In genomic region chr15:40694706-40695468, GRCh38 we compare ENCODE assay signal across 8 cellular contexts. TPM values are rescaled to one million over a fixed set of nuclear protein-coding genes. Genes with fewer than 3 reads are reported as not detected.
DNase-seq lines count a peak whose midpoint lies in the region; ATAC-seq, FAIRE-seq and TF ChIP-seq lines count a peak whose summit lies in the region.

TSS of gene RAD51 (plus strand) at chr15:40695174. CDS start at chr15:40698759, 3,585 bp downstream.

- no peaks in the 10 kb centered on the region for H3K9me3 ChIP-seq in BE2C

- H3K27me3 Mint-ChIP-seq in activated CD4-positive, alpha-beta T cell treated with anti-CD3 and anti-CD28 coated beads for 36 hours: no peaks in the 10 kb centered on the region
- H3K27me3 Mint-ChIP-seq in chondrocyte (ENCODE audit: low read depth): no peaks in the 10 kb centered on the region

- no peaks in the 10 kb centered on the region for H3K9me3 Mint-ChIP-seq in activated CD4-positive, alpha-beta T cell treated with anti-CD3 and anti-CD28 coated beads for 36 hours (ENCODE audit: low read depth)
- H3K9me3 Mint-ChIP-seq in chondrocyte (ENCODE audit: low read depth): no peaks in the 10 kb centered on the region

- H3K27me3 ChIP-seq in BE2C: no peaks in the 10 kb centered on the region

- H3K4me1 ChIP-seq in BE2C: no peaks in the 10 kb centered on the region

- DNase-seq in BE2C: peak; percentile 95
- DNase-seq in GM19239 (ENCODE audit: insufficient read length, low spot score): peak; percentile 90
- peak; percentile 91 to 93 for DNase-seq in NCI-H524 (lab: John Stamatoyannopoulos, UW)
- peak; percentile 96 for DNase-seq in activated CD4-positive, alpha-beta T cell treated with anti-CD3 and anti-CD28 coated beads for 36 hours
- peak; percentile 98 for DNase-seq in chondrocyte (ENCODE audit: low spot score)
- peak; percentile 91 for DNase-seq in kidney glomerular epithelial cell (lab: John Stamatoyannopoulos, UW)
- peak; percentile 90 for DNase-seq in stimulated activated CD4-positive, alpha-beta T cell treated with anti-CD3 and anti-CD28 coated beads, Interleukin-15, amount 100 ng/mL, for 48 hours (ENCODE audit: low read depth in 2 of 2)

- TF ChIP-seq CTCF in BE2C (IDR thresholded peaks at IDR 0.05; ENCODE audit: low read depth, low read length) (no peak), chondrocyte (IDR thresholded peaks at IDR 0.05) (no peak)

- intact Hi-C loops in activated CD4-positive, alpha-beta T cell treated with anti-CD3 and anti-CD28 coated beads for 36 hours (cut with DNase I, micrococcal nuclease): loop anchor here (1.0 to 5.0 kb wide), 16 partner anchors 16 to 638 kb away; partner anchors contain the start of genes DNAJC17 (in 2 of the 2), KNL1 (in 2 of the 2), RMDN3 (in 2 of the 2) and ZFYVE19 (in 2 of the 2)

- H3K36me3 ChIP-seq in BE2C: peaks cover 12% of the 10 kb centered on the region

- peaks cover 46% of the 10 kb centered on the region for H3K36me3 Mint-ChIP-seq in activated CD4-positive, alpha-beta T cell treated with anti-CD3 and anti-CD28 coated beads for 36 hours (ENCODE audit: low read depth)
- peaks cover 2% of the 10 kb centered on the region for H3K36me3 Mint-ChIP-seq in chondrocyte (ENCODE audit: low read depth)

- peak; percentile 79 for FAIRE-seq in GM19239 (lab: Jason Lieb, UNC)

- peaks cover 20% of the 10 kb centered on the region for H3K4me1 Mint-ChIP-seq in activated CD4-positive, alpha-beta T cell treated with anti-CD3 and anti-CD28 coated beads for 36 hours
- H3K4me1 Mint-ChIP-seq in chondrocyte (ENCODE audit: low read depth): peaks cover 13% of the 10 kb centered on the region

- CTCF ChIA-PET in activated CD4-positive, alpha-beta T cell treated with anti-CD3 and anti-CD28 coated beads for 36 hours (lab: Charles Lee): interaction anchor here (0.6 to 2.8 kb wide), 17 partner anchors 9 to 591 kb away, joined by 3 to 18 read pairs (median 4); partner anchors contain the start of genes CCDC32 and VPS18

- peak within 1 kb of the TSS; percentile 95 for H3K4me3 Mint-ChIP-seq in activated CD4-positive, alpha-beta T cell treated with anti-CD3 and anti-CD28 coated beads for 36 hours
- peak within 1 kb of the TSS; percentile 97 for H3K4me3 Mint-ChIP-seq in chondrocyte (ENCODE audit: unreplicated experiment)

- H3K27ac Mint-ChIP-seq in activated CD4-positive, alpha-beta T cell treated with anti-CD3 and anti-CD28 coated beads for 36 hours: peak within 1 kb of the TSS; percentile 98
- peak within 1 kb of the TSS; percentile 96 for H3K27ac Mint-ChIP-seq in chondrocyte (ENCODE audit: unreplicated experiment)

- H3K4me3 ChIP-seq in BE2C (ENCODE audit: low read depth, low read length): peak within 1 kb of the TSS; percentile 98

- POLR2A ChIA-PET in activated CD4-positive, alpha-beta T cell treated with anti-CD3 and anti-CD28 coated beads for 36 hours (lab: Charles Lee): interaction anchor here (0.6 to 1.5 kb wide), 17 partner anchors 14 to 1079 kb away, joined by 3 to 8 read pairs (median 4); partner anchors contain the start of genes INO80, MAPKBP1, OIP5 and RPUSD2

- peak; percentile 82 for ATAC-seq in HG03442 (IDR thresholded peaks at IDR 0.05; ENCODE audit: unreplicated experiment)
- peak; percentile 93 for ATAC-seq in activated CD4-positive, alpha-beta T cell treated with anti-CD3 and anti-CD28 coated beads for 36 hours

RNA-seq across cellular contexts. Expression of gene RAD51, which starts in this region (rescaled TPM):
- 5.4 TPM for polyA plus RNA-seq in BE2C (2012; ENCODE audit: insufficient read depth, insufficient read length, low read depth)
- 10 to 100 TPM; 73.5 to 75.3 TPM for total RNA-seq in activated CD4-positive, alpha-beta T cell treated with anti-CD3 and anti-CD28 coated beads for 36 hours
- total RNA-seq in chondrocyte: 6.9 to 13.0 TPM (median 9.4 TPM) in 3 replicates

Comparison
In these comparisons a context has a peak if more than half of its experiments do, and no peak if none do; other contexts are left out.
1. Peak in every context shown above with its lines: DNase-seq, ATAC-seq and H3K4me3 ChIP-seq.